In the genomic region with DNA sequence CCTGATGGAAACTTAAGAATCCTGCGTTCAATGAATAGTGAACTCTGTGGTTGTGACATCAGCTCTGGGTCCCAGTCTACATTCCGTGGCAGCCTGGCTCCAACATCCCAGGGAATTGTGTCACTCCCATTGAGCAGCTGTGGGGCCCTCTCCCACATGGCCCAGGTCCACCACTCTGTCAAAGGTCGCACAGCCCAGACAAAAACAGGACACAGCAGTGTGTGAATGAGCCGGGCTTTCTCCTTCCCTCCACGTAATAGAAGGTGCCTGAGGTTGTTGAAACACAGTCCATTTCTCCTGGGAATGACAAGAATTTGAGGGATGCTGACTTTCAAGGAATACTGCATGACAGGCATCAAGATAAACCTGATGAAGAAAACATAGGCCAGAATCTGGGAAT, we compare ENCODE assay signal across 18 cellular contexts.
"Had no signal": no experiment of that assay in that cellular context is flagged by ENCODE, and none has a peak within 500 bp of the region (broad histone marks: within the 10 kb centered on the region; RNA-seq: fewer than 3 reads in every experiment).

No MANE protein-coding gene starts in this region.

- H3K4me3 ChIP-seq: colonic mucosa, lung, mucosa of descending colon, tibial artery, uterus had no signal

- H3K79me2 ChIP-seq: parathyroid adenoma had no signal

- DNase-seq: activated CD4-positive, alpha-beta T cell treated with anti-CD3 and anti-CD28 coated beads for 1 hour; activated CD4-positive, alpha-beta T cell treated with anti-CD3 and anti-CD28 coated beads, Interleukin-2, amount 50 U/mL, for 48 hours; activated naive CD4-positive, alpha-beta T cell treated with Interleukin-2 at 50 U/mL for 16 hours; aorta; colonic mucosa; left cardiac atrium; mucosa of descending colon; naive thymus-derived CD8-positive, alpha-beta T cell; stimulated activated CD4-positive, alpha-beta T cell treated with anti-CD3 and anti-CD28 coated beads, Interleukin-4, amount 100 ng/mL, for 24 hours; stimulated activated naive CD4-positive, alpha-beta T cell; T1000; tibial artery; uterus had no signal

- H3K4me1 ChIP-seq: colonic mucosa, parathyroid adenoma, tibial artery, uterus had no signal

- H3K27ac ChIP-seq: colonic mucosa, neutrophil, parathyroid adenoma, tibial artery, uterus had no signal

- H2AFZ ChIP-seq: parathyroid adenoma had no signal

- H3K9ac ChIP-seq: parathyroid adenoma had no signal

- H3K27me3 ChIP-seq: colonic mucosa, neutrophil, tibial artery, uterus had no signal

- ATAC-seq: activated T-helper 17 cell treated with anti-CD3 and anti-CD28 coated beads, Interleukin-2, amount 50 U/mL, for 72 hours; esophagus mucosa; mucosa of descending colon; naive thymus-derived CD8-positive, alpha-beta T cell had no signal

- H3K36me3 ChIP-seq: colonic mucosa, neutrophil, tibial artery, uterus had no signal

- H3K9me3 ChIP-seq: colonic mucosa, mucosa of descending colon, neutrophil, tibial artery, uterus had no signal
